In the genomic region with DNA sequence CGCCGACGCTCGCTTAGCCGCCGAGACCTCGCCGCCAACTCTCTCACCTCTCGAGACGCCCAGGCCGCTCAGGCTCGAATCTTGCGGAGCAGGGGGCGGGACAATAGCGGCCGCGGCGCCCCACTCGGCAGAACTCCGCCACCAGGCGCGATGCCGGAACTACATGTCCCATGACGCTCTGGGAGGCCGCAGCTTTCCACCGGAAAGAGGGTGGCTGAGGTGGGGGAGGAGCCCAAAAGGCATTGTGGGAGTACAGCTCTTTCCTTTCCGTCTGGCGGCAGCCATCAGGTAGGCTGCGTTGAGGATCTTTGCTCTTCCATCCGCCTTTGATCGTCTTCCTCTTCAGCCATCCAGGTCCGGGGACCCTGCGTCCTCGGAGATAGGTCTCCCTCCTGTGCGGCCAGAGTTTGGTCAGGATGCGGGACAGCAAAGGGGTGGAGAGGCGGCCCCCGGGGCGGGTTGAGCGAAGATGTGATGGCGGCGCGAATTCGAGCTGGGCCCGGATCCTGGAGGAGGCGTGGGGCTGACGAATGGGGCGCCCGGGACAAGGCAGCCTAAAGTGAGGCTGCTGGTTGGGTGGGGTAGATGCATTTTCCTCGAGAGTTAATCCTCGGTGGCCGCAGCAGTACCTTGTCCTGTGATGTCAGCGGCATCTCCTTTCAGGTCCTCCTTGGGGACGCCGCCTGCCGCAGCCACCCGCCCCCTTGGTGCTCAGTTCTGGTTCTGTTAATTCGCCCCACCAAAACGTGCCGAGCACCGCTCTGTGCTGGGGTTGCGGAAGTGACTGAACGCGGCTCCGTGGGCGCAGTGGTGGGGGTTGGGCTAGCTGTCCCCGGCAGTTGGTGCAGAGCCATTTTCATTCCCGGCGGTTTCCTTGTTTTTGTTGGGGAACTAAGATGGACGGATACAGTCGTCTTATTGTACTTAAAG, we compare ENCODE assay signal across 1 cellular context.
TF ChIP-seq lines count a peak whose summit lies in the region.

A gene (minus strand): TSS at position 105 of the 930 bp plus-strand sequence. CDS start 6,086 bp downstream, outside the sequence.
A gene (plus strand): TSS at position 247 of the 930 bp plus-strand sequence. CDS start 728 bp downstream, outside the sequence.

TF ChIP-seq in H1, 55 proteins besides CTCF, POLR2A, EP300 and RAD21 (continues in another document):
- no peak for TF ChIP-seq RNF2 (IDR thresholded peaks at IDR 0.05; ENCODE audit: borderline replicate concordance, low read depth, low read length, missing control alignments, poor library complexity, severe bottlenecking)
- TF ChIP-seq SIN3A (conservative IDR thresholded peaks at IDR 0.05 in 1 of 2, IDR thresholded peaks at IDR 0.05 in 1 of 2; ENCODE audit: low read depth in 1 of 2, low read length in 2 of 2), result peak; percentile 25 to 66; a peak in 2 of 4 replicates
- peak; percentile 88 for TF ChIP-seq YY1 (IDR thresholded peaks at IDR 0.05; ENCODE audit: low read depth, low read length)
- TF ChIP-seq RFX5 (IDR thresholded peaks at IDR 0.05; ENCODE audit: borderline replicate concordance, low read depth, low read length), result no peak
- no peak for TF ChIP-seq HDAC2 (IDR thresholded peaks at IDR 0.05; ENCODE audit: borderline replicate concordance in 1 of 2, low read depth in 2 of 2, low read length in 2 of 2)
- TF ChIP-seq ZNF274 (IDR thresholded peaks at IDR 0.05; ENCODE audit: borderline replicate concordance, extremely low read depth, low read length), result no peak
- no peak for TF ChIP-seq SP2 (IDR thresholded peaks at IDR 0.05; ENCODE audit: low read length)
- TF ChIP-seq EGR1 (IDR thresholded peaks at IDR 0.05; ENCODE audit: borderline replicate concordance, low read depth, low read length), result no peak
- no peak for TF ChIP-seq SUZ12 (IDR thresholded peaks at IDR 0.05; ENCODE audit: low read length)
- no peak for TF ChIP-seq RBBP5 (IDR thresholded peaks at IDR 0.05; ENCODE audit: borderline replicate concordance, low read depth, low read length)
- TF ChIP-seq, protein P1, sequence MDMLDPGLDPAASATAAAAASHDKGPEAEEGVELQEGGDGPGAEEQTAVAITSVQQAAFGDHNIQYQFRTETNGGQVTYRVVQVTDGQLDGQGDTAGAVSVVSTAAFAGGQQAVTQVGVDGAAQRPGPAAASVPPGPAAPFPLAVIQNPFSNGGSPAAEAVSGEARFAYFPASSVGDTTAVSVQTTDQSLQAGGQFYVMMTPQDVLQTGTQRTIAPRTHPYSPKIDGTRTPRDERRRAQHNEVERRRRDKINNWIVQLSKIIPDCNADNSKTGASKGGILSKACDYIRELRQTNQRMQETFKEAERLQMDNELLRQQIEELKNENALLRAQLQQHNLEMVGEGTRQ (IDR thresholded peaks at IDR 0.05; ENCODE audit: low read length), result no peak
- no peak for TF ChIP-seq CHD1 (IDR thresholded peaks at IDR 0.05; ENCODE audit: low read depth, low read length)
- no peak for TF ChIP-seq TEAD4 (IDR thresholded peaks at IDR 0.05; ENCODE audit: low read depth, low read length)
- TF ChIP-seq POU5F1 (IDR thresholded peaks at IDR 0.05; ENCODE audit: low read depth, low read length), result no peak
- no peak for TF ChIP-seq HDAC6 (IDR thresholded peaks at IDR 0.05; ENCODE audit: low read depth, low read length)
- TF ChIP-seq CBX5 (IDR thresholded peaks at IDR 0.05; ENCODE audit: low read depth, low read length), result no peak
- TF ChIP-seq, protein P2, sequence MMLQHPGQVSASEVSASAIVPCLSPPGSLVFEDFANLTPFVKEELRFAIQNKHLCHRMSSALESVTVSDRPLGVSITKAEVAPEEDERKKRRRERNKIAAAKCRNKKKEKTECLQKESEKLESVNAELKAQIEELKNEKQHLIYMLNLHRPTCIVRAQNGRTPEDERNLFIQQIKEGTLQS (IDR thresholded peaks at IDR 0.05; ENCODE audit: insufficient read depth, low read depth, low read length), result no peak
- TF ChIP-seq SAP30 (IDR thresholded peaks at IDR 0.05; ENCODE audit: insufficient read depth, insufficient replicate concordance, low read length), result peak; percentile 41
- TF ChIP-seq SRF (IDR thresholded peaks at IDR 0.05; ENCODE audit: low read depth, low read length), result no peak
- TF ChIP-seq SP4 (IDR thresholded peaks at IDR 0.05; ENCODE audit: low read length), result no peak; the same call in 1 of the 2 replicates
- peak; percentile 99 for TF ChIP-seq POLR2AphosphoS5 (IDR thresholded peaks at IDR 0.05; ENCODE audit: low read depth, low read length)
- TF ChIP-seq FOSL1 (IDR thresholded peaks at IDR 0.05; ENCODE audit: insufficient read depth, low read depth, low read length), result no peak
- TF ChIP-seq RXRA (IDR thresholded peaks at IDR 0.05; ENCODE audit: insufficient read depth, low read depth, low read length), result 0 out of 2 replicates have a peak, but pooled peaks have one; percentile 7
- no peak for TF ChIP-seq KDM1A (IDR thresholded peaks at IDR 0.05; ENCODE audit: borderline replicate concordance, low read length)
- TF ChIP-seq, protein P3, sequence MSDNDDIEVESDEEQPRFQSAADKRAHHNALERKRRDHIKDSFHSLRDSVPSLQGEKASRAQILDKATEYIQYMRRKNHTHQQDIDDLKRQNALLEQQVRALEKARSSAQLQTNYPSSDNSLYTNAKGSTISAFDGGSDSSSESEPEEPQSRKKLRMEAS (IDR thresholded peaks at IDR 0.05), result no peak; the same call in 1 of the 2 replicates
- no peak for TF ChIP-seq KDM5A (IDR thresholded peaks at IDR 0.05; ENCODE audit: low read length)
- TF ChIP-seq ASH2L (IDR thresholded peaks at IDR 0.05; ENCODE audit: low read length), result peak; percentile 91
- no peak for TF ChIP-seq KDM4A (IDR thresholded peaks at IDR 0.05; ENCODE audit: low read depth, low read length, severe bottlenecking)
- TF ChIP-seq PHF8 (conservative IDR thresholded peaks at IDR 0.05; ENCODE audit: low read depth, low read length), result peak; percentile 98
- TF ChIP-seq SP1 (IDR thresholded peaks at IDR 0.05; ENCODE audit: low read depth, low read length), result peak; percentile 59; the same call in 1 of the 2 replicates
- peak; percentile 80; the same call in 1 of the 2 replicates for TF ChIP-seq GABPA (IDR thresholded peaks at IDR 0.05; ENCODE audit: borderline replicate concordance, insufficient read depth, low read length)
- no peak for TF ChIP-seq NRF1 (IDR thresholded peaks at IDR 0.05; ENCODE audit: low read depth, low read length)
- TF ChIP-seq MAFK (IDR thresholded peaks at IDR 0.05; ENCODE audit: low read depth, low read length), result no peak
- TF ChIP-seq SIRT6 (IDR thresholded peaks at IDR 0.05; ENCODE audit: low read length), result no peak
- TF ChIP-seq TAF1 (IDR thresholded peaks at IDR 0.05; ENCODE audit: low read depth, low read length), result peak; percentile 100
- TF ChIP-seq JUND (IDR thresholded peaks at IDR 0.05; ENCODE audit: low read length), result no peak
- no peak for TF ChIP-seq EZH2 (IDR thresholded peaks at IDR 0.05; ENCODE audit: low read depth, low read length, severe bottlenecking)
- peak; percentile 79 for TF ChIP-seq SIX5 (IDR thresholded peaks at IDR 0.05; ENCODE audit: low read depth, low read length)
- TF ChIP-seq TCF12 (IDR thresholded peaks at IDR 0.05; ENCODE audit: low read depth, low read length), result no peak
- TF ChIP-seq BRCA1 (IDR thresholded peaks at IDR 0.05; ENCODE audit: low read depth, low read length), result peak; percentile 46; the same call in 1 of the 2 replicates
- TF ChIP-seq, protein P4, sequence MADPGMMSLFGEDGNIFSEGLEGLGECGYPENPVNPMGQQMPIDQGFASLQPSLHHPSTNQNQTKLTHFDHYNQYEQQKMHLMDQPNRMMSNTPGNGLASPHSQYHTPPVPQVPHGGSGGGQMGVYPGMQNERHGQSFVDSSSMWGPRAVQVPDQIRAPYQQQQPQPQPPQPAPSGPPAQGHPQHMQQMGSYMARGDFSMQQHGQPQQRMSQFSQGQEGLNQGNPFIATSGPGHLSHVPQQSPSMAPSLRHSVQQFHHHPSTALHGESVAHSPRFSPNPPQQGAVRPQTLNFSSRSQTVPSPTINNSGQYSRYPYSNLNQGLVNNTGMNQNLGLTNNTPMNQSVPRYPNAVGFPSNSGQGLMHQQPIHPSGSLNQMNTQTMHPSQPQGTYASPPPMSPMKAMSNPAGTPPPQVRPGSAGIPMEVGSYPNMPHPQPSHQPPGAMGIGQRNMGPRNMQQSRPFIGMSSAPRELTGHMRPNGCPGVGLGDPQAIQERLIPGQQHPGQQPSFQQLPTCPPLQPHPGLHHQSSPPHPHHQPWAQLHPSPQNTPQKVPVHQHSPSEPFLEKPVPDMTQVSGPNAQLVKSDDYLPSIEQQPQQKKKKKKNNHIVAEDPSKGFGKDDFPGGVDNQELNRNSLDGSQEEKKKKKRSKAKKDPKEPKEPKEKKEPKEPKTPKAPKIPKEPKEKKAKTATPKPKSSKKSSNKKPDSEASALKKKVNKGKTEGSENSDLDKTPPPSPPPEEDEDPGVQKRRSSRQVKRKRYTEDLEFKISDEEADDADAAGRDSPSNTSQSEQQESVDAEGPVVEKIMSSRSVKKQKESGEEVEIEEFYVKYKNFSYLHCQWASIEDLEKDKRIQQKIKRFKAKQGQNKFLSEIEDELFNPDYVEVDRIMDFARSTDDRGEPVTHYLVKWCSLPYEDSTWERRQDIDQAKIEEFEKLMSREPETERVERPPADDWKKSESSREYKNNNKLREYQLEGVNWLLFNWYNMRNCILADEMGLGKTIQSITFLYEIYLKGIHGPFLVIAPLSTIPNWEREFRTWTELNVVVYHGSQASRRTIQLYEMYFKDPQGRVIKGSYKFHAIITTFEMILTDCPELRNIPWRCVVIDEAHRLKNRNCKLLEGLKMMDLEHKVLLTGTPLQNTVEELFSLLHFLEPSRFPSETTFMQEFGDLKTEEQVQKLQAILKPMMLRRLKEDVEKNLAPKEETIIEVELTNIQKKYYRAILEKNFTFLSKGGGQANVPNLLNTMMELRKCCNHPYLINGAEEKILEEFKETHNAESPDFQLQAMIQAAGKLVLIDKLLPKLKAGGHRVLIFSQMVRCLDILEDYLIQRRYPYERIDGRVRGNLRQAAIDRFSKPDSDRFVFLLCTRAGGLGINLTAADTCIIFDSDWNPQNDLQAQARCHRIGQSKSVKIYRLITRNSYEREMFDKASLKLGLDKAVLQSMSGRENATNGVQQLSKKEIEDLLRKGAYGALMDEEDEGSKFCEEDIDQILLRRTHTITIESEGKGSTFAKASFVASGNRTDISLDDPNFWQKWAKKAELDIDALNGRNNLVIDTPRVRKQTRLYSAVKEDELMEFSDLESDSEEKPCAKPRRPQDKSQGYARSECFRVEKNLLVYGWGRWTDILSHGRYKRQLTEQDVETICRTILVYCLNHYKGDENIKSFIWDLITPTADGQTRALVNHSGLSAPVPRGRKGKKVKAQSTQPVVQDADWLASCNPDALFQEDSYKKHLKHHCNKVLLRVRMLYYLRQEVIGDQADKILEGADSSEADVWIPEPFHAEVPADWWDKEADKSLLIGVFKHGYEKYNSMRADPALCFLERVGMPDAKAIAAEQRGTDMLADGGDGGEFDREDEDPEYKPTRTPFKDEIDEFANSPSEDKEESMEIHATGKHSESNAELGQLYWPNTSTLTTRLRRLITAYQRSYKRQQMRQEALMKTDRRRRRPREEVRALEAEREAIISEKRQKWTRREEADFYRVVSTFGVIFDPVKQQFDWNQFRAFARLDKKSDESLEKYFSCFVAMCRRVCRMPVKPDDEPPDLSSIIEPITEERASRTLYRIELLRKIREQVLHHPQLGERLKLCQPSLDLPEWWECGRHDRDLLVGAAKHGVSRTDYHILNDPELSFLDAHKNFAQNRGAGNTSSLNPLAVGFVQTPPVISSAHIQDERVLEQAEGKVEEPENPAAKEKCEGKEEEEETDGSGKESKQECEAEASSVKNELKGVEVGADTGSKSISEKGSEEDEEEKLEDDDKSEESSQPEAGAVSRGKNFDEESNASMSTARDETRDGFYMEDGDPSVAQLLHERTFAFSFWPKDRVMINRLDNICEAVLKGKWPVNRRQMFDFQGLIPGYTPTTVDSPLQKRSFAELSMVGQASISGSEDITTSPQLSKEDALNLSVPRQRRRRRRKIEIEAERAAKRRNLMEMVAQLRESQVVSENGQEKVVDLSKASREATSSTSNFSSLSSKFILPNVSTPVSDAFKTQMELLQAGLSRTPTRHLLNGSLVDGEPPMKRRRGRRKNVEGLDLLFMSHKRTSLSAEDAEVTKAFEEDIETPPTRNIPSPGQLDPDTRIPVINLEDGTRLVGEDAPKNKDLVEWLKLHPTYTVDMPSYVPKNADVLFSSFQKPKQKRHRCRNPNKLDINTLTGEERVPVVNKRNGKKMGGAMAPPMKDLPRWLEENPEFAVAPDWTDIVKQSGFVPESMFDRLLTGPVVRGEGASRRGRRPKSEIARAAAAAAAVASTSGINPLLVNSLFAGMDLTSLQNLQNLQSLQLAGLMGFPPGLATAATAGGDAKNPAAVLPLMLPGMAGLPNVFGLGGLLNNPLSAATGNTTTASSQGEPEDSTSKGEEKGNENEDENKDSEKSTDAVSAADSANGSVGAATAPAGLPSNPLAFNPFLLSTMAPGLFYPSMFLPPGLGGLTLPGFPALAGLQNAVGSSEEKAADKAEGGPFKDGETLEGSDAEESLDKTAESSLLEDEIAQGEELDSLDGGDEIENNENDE (IDR thresholded peaks at IDR 0.05; ENCODE audit: insufficient replicate concordance, low read length), result no peak
- peak; percentile 25; the same call in 1 of the 2 replicates for TF ChIP-seq BACH1 (IDR thresholded peaks at IDR 0.05; ENCODE audit: low read length)
- TF ChIP-seq, protein P5, sequence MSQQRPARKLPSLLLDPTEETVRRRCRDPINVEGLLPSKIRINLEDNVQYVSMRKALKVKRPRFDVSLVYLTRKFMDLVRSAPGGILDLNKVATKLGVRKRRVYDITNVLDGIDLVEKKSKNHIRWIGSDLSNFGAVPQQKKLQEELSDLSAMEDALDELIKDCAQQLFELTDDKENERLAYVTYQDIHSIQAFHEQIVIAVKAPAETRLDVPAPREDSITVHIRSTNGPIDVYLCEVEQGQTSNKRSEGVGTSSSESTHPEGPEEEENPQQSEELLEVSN (IDR thresholded peaks at IDR 0.05), result peak; percentile 51
- TF ChIP-seq TBP (IDR thresholded peaks at IDR 0.05; ENCODE audit: low read depth, low read length), result peak; percentile 98
- TF ChIP-seq, protein P6, sequence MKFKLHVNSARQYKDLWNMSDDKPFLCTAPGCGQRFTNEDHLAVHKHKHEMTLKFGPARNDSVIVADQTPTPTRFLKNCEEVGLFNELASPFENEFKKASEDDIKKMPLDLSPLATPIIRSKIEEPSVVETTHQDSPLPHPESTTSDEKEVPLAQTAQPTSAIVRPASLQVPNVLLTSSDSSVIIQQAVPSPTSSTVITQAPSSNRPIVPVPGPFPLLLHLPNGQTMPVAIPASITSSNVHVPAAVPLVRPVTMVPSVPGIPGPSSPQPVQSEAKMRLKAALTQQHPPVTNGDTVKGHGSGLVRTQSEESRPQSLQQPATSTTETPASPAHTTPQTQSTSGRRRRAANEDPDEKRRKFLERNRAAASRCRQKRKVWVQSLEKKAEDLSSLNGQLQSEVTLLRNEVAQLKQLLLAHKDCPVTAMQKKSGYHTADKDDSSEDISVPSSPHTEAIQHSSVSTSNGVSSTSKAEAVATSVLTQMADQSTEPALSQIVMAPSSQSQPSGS (IDR thresholded peaks at IDR 0.05; ENCODE audit: low read length), result peak; percentile 13; the same call in 1 of the 2 replicates
- peak; percentile 100 for TF ChIP-seq TAF7 (optimal IDR thresholded peaks at IDR 0.05; ENCODE audit: borderline replicate concordance, low read depth, low read length)
- TF ChIP-seq CBX8 (IDR thresholded peaks at IDR 0.05; ENCODE audit: borderline replicate concordance, low read depth, low read length), result no peak
- no peak for TF ChIP-seq CEBPB (IDR thresholded peaks at IDR 0.05; ENCODE audit: low read depth, low read length)
- peak; percentile 86; the same call in 1 of the 2 replicates for TF ChIP-seq GTF2F1 (IDR thresholded peaks at IDR 0.05; ENCODE audit: borderline replicate concordance, low read depth, low read length)
- TF ChIP-seq CHD2 (IDR thresholded peaks at IDR 0.05; ENCODE audit: low read length), result peak; percentile 73
- TF ChIP-seq CTBP2 (IDR thresholded peaks at IDR 0.05; ENCODE audit: borderline replicate concordance, insufficient read depth, insufficient read length, low read length), result peak; percentile 36
- TF ChIP-seq BCL11A (IDR thresholded peaks at IDR 0.05; ENCODE audit: low read depth in 2 of 2, low read length in 2 of 2), result no peak
